Comparison of ENCODE assay signal across 11 cellular contexts in the genomic region with DNA sequence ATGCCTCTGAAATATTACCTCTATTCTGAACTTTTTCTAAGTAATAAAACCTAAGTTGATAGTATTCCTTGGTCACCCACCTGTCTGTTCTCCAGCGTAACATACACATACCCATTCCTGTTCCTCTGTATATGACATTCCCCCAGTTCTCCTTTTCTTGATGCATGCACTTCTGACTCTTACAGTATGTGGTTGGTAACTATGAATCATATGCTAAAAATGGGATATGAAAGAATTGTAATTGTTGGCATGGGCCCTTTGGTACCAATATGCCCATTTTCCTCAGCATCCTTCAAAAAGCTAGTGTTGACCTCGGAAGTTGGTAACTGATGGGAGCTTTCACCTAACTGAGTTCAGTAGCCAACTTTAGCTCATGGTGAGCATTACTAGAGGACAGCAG.
DNase-seq lines count a peak whose midpoint lies in the region; ATAC-seq, FAIRE-seq and TF ChIP-seq lines count a peak whose summit lies in the region.
"Had no signal": no experiment of that assay in that cellular context is flagged by ENCODE, and none has a peak within 500 bp of the region (broad histone marks: within the 10 kb centered on the region; RNA-seq: fewer than 3 reads in every experiment).

No MANE protein-coding gene starts in this region.

- BruUV-seq in endothelial cell of umbilical vein (replicated peaks; lab: Mats Ljungman, UMichigan) = no TSS peak

- dilution Hi-C loops in endothelial cell of umbilical vein (cut with MboI; ENCODE audit: extremely low pct_ligation_motif_present, low sequenced_read_pairs) = no loop called here

- H3K27ac ChIP-seq in endothelial cell of umbilical vein (ENCODE audit: insufficient read depth, low read depth, low read length) (no peak overlapping the region), parathyroid adenoma (peak overlapping the region; percentile 80)

- H3K4me2 ChIP-seq in endothelial cell of umbilical vein (ENCODE audit: insufficient read depth, low read length) (no peak overlapping the region), parathyroid adenoma (ENCODE audit: low read length) (peak overlapping the region; percentile 4)

- H3K27me3 ChIP-seq in endothelial cell of umbilical vein (ENCODE audit: control insufficient read depth in 2 of 2, insufficient read depth in 2 of 2, low read length in 2 of 2) = no peaks in the 10 kb centered on the region
- H3K27me3 ChIP-seq in parathyroid adenoma (ENCODE audit: control insufficient read depth, insufficient read depth, low read length) = no peaks in the 10 kb centered on the region

- TF ChIP-seq POLR2A in endothelial cell of umbilical vein (IDR thresholded peaks at IDR 0.05; ENCODE audit: low read depth, low read length) = no peak

- H3K79me2 ChIP-seq in endothelial cell of umbilical vein (ENCODE audit: control insufficient read depth, insufficient read depth, low read length) (peaks cover 17% of the 10 kb centered on the region), parathyroid adenoma (no peaks in the 10 kb centered on the region)

- intact Hi-C loops in endothelial cell of umbilical vein (cut with micrococcal nuclease) = no loop called here

- POLR2A ChIA-PET in endothelial cell of umbilical vein (lab: Charles Lee) = interaction anchor here (1.7 kb wide), 1 partner anchor 16 kb away, joined by 3 read pairs; no protein-coding TSS in a partner anchor

- no peaks in the 10 kb centered on the region for H3K36me3 ChIP-seq in endothelial cell of umbilical vein (ENCODE audit: control insufficient read depth in 2 of 2, extremely low read depth in 1 of 2, insufficient read depth in 2 of 2, low read length in 2 of 2)
- no peaks in the 10 kb centered on the region for H3K36me3 ChIP-seq in parathyroid adenoma (ENCODE audit: control insufficient read depth, insufficient read depth, low read length)

- FAIRE-seq in endothelial cell of umbilical vein (lab: Jason Lieb, UNC) = no peak

- TF ChIP-seq CTCF in endothelial cell of umbilical vein (IDR thresholded peaks at IDR 0.05; ENCODE audit: extremely low read depth in 1 of 2, insufficient read depth in 1 of 2, low read depth in 1 of 2, low read length in 2 of 2) (no peak), parathyroid adenoma (IDR thresholded peaks at IDR 0.05) (no peak)

- no peak overlapping the region for H3K9ac ChIP-seq in endothelial cell of umbilical vein (replicated peaks; ENCODE audit: extremely low read depth, insufficient read depth, low read length)
- H3K9ac ChIP-seq in parathyroid adenoma = no peak overlapping the region

- H3K9me3 ChIP-seq in endothelial cell of umbilical vein (replicated peaks; ENCODE audit: control insufficient read depth, insufficient read depth, low read length) (no peaks in the 10 kb centered on the region), parathyroid adenoma (ENCODE audit: control insufficient read depth, low read length) (no peaks in the 10 kb centered on the region)

- CTCF ChIA-PET in endothelial cell of umbilical vein (lab: Charles Lee) = interaction anchor here (0.7 to 1.6 kb wide), 5 partner anchors 9 to 31 kb away, joined by 3 to 5 read pairs (median 3); no protein-coding TSS in a partner anchor

- no peak for ATAC-seq in GM18870 (IDR thresholded peaks at IDR 0.05; ENCODE audit: unreplicated experiment)
- ATAC-seq: WTC11 had no signal

- H4K20me1 ChIP-seq in endothelial cell of umbilical vein (replicated peaks; ENCODE audit: control insufficient read depth, extremely low read depth, insufficient read depth, low read length) = no peaks in the 10 kb centered on the region

- H3K4me1 ChIP-seq in endothelial cell of umbilical vein (ENCODE audit: control insufficient read depth, extremely low read depth, insufficient read depth, low read length) (peaks cover 37% of the 10 kb centered on the region), parathyroid adenoma (no peaks in the 10 kb centered on the region)

- DNase-seq in EL (peak; percentile 40), NOMO-1 treated with dmso at 0.1 percent for 144 hours (lab: John Stamatoyannopoulos, UW; ENCODE audit: unreplicated experiment) (peak; percentile 57), endothelial cell of umbilical vein (ENCODE audit: low read depth, low spot score) (no peak), HK-2 (ENCODE audit: unreplicated experiment) (no peak), epidermal melanocyte (ENCODE audit: insufficient read length, low spot score) (no peak)
- no peak for DNase-seq in NK-92 treated with Interleukin-12 subunit alpha and Interleukin-12 subunit beta, amount 100 ng/mL, for 24 hours (lab: John Stamatoyannopoulos, UW)
- DNase-seq: effector CD4-positive, alpha-beta T cell; NCI-H1092 had no signal

- H3K4me3 ChIP-seq in endothelial cell of umbilical vein (replicated peaks in 1 of 3; ENCODE audit: insufficient read depth in 1 of 3, low read depth in 1 of 3, low read length in 3 of 3) = no peak overlapping the region
- H3K4me3 ChIP-seq in parathyroid adenoma (ENCODE audit: low read depth, low read length) = no peak overlapping the region

- H2AFZ ChIP-seq in endothelial cell of umbilical vein (ENCODE audit: low read depth, low read length) = no peak overlapping the region
- H2AFZ ChIP-seq in parathyroid adenoma = no peak overlapping the region

- no peaks in the 10 kb centered on the region for H3K9me1 ChIP-seq in endothelial cell of umbilical vein (replicated peaks; ENCODE audit: control insufficient read depth, extremely low read depth, insufficient read depth, low read length)

TF ChIP-seq in endothelial cell of umbilical vein, 7 proteins besides CTCF, POLR2A, EP300 and RAD21:
- peak; percentile 28 for TF ChIP-seq JUN (IDR thresholded peaks at IDR 0.05; ENCODE audit: borderline replicate concordance, insufficient read depth, insufficient read length, low read depth)
- no peak for TF ChIP-seq MYC (IDR thresholded peaks at IDR 0.05; ENCODE audit: low read depth, low read length)

Comparison
In these comparisons a context has a peak if more than half of its experiments do, and no peak if none do; other contexts are left out.
1. DNase-seq: peak in EL (single experiment) and NOMO-1 treated with dmso at 0.1 percent for 144 hours (single experiment); none in endothelial cell of umbilical vein (single experiment), HK-2 (single experiment), epidermal melanocyte (single experiment) and NK-92 treated with Interleukin-12 subunit alpha and Interleukin-12 subunit beta, amount 100 ng/mL, for 24 hours (single experiment).